ENCODE assay signal across 10 cellular contexts in the genomic region with DNA sequence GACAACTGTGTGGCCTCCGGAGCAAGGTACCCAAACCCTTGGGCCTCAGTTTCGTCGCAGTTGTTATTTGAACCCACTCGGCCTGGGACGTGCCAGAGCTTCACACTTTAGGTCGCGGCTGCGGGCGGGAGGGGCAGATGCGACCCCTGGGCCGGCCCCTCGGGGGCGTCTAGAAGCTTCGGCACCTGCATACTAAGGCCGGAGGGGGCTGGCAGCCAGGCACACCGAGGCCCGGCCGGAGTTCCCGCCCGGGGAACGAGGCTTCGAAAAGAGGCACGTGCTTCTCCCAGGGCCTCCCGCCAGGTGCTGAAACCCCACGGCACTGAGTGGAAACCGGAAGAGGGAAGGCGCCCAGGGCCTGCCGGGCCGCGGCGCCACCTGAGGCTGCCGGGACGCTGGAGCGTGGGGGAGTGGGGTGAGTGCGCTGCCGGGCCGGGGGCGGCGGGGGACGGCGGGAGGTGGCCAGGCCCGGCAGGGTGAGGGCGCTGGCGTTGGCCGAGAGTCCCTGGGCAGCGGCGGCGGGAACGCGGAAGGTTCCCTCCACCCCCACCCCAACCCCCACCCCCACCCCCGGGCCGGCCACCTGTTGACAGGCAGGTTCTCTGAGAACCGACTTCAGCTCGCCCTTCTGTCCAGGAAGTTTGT. TPM values are rescaled to one million over a fixed set of nuclear protein-coding genes. Genes with fewer than 3 reads are reported as not detected.
DNase-seq lines count a peak whose midpoint lies in the region; ATAC-seq and TF ChIP-seq lines count a peak whose summit lies in the region.
"Had no signal": no experiment of that assay in that cellular context is flagged by ENCODE, and none has a peak within 500 bp of the region (broad histone marks: within the 10 kb centered on the region; RNA-seq: fewer than 3 reads in every experiment).

No MANE protein-coding gene starts in this region.

- H3K36me3 ChIP-seq in SU-DHL-6 (ENCODE audit: low read length) = no peaks in the 10 kb centered on the region
- no peaks in the 10 kb centered on the region for H3K36me3 ChIP-seq in iPS-20b (ENCODE audit: insufficient read depth, low read depth, low read length)

- H3K9ac ChIP-seq in SU-DHL-6 (ENCODE audit: low read length) (no peak overlapping the region), iPS-20b (ENCODE audit: low read depth, low read length) (no peak overlapping the region)

- H3K36me3 Mint-ChIP-seq in activated CD4-positive, alpha-beta T cell treated with anti-CD3 and anti-CD28 coated beads, Interleukin-2, amount 10 ng/mL, durations not matched to agents 24 days and 14 days (ENCODE audit: low read depth) = peaks cover 13% of the 10 kb centered on the region

- H3K27me3 Mint-ChIP-seq in activated CD4-positive, alpha-beta T cell treated with anti-CD3 and anti-CD28 coated beads, Interleukin-2, amount 10 ng/mL, durations not matched to agents 24 days and 14 days = peaks cover 81% of the 10 kb centered on the region

- intact Hi-C loops in activated CD4-positive, alpha-beta T cell treated with anti-CD3 and anti-CD28 coated beads, Interleukin-2, amount 10 ng/mL, durations not matched to agents 24 days and 14 days (cut with micrococcal nuclease) = loop anchor here (10.0 kb wide), 1 partner anchor 355 kb away; the partner anchor contains the start of gene EHBP1

- no peak overlapping the region for H3K27ac ChIP-seq in SU-DHL-6 (ENCODE audit: low read depth, low read length)
- no peak overlapping the region for H3K27ac ChIP-seq in iPS-20b (ENCODE audit: low read length)
- peak overlapping the region in 8 of 21 experiments; percentile 33 to 72 (median 65) for H3K27ac ChIP-seq in skin epidermis

- no peaks in the 10 kb centered on the region for H3F3A ChIP-seq in SU-DHL-6 (ENCODE audit: insufficient read depth)

- peak overlapping the region; percentile 17 for H3K4me3 Mint-ChIP-seq in activated CD4-positive, alpha-beta T cell treated with anti-CD3 and anti-CD28 coated beads, Interleukin-2, amount 10 ng/mL, durations not matched to agents 24 days and 14 days

- H3K9me3 ChIP-seq in SU-DHL-6 (ENCODE audit: insufficient read depth, low read length) (no peaks in the 10 kb centered on the region), iPS-20b (ENCODE audit: insufficient read depth, low read depth, low read length) (peaks cover 5% of the 10 kb centered on the region; the same call in 1 of the 2 replicates)

- ATAC-seq in HG02610 (IDR thresholded peaks at IDR 0.05; ENCODE audit: unreplicated experiment) (no peak), HG03571 (IDR thresholded peaks at IDR 0.05; ENCODE audit: unreplicated experiment) (no peak)

- no peak for DNase-seq in activated CD4-positive, alpha-beta T cell treated with anti-CD3 and anti-CD28 coated beads, Interleukin-2, amount 10 ng/mL, durations not matched to agents 24 days and 14 days
- DNase-seq in activated CD4-positive, alpha-beta T cell treated with anti-CD3 and anti-CD28 coated beads, Interleukin-2, amount 50 U/mL, for 1 hour = no peak
- no peak for DNase-seq in SKM-1 (lab: John Stamatoyannopoulos, UW; ENCODE audit: unreplicated experiment)
- DNase-seq: foreskin melanocyte, NCI-H1105 had no signal

- H3K4me3 ChIP-seq in SU-DHL-6 (ENCODE audit: insufficient read depth, low read length, poor library complexity, severe bottlenecking) = no peak overlapping the region
- H3K4me3 ChIP-seq in iPS-20b (ENCODE audit: low read length) = peak overlapping the region; percentile 28; the same call in 1 of the 2 replicates
- H3K4me3 ChIP-seq in skin epidermis = peak overlapping the region; percentile 10 to 44 (median 21)

- H3K4me2 ChIP-seq in SU-DHL-6 (ENCODE audit: low read depth, low read length, poor library complexity, severe bottlenecking) = no peak overlapping the region

- peak overlapping the region; percentile 16 for H3K27ac Mint-ChIP-seq in activated CD4-positive, alpha-beta T cell treated with anti-CD3 and anti-CD28 coated beads, Interleukin-2, amount 10 ng/mL, durations not matched to agents 24 days and 14 days

- H3K79me2 ChIP-seq in SU-DHL-6 (ENCODE audit: insufficient read depth, low read length) = no peaks in the 10 kb centered on the region

- H3K9me2 ChIP-seq in SU-DHL-6 (replicated peaks; ENCODE audit: insufficient read depth, low read length) = no peaks in the 10 kb centered on the region

- H3K4me1 ChIP-seq in iPS-20b (ENCODE audit: insufficient read depth, low read length) = peaks cover 16% of the 10 kb centered on the region

- H3K4me1 Mint-ChIP-seq in activated CD4-positive, alpha-beta T cell treated with anti-CD3 and anti-CD28 coated beads, Interleukin-2, amount 10 ng/mL, durations not matched to agents 24 days and 14 days = peaks cover 31% of the 10 kb centered on the region

- no peak for TF ChIP-seq CTCF in SU-DHL-6 (IDR thresholded peaks at IDR 0.05; ENCODE audit: insufficient read depth, low read length, poor library complexity, severe bottlenecking)

- H2AFZ ChIP-seq in SU-DHL-6 (ENCODE audit: low read depth, low read length, severe bottlenecking) = peak overlapping the region; percentile 54

- peaks cover 18% of the 10 kb centered on the region for H3K9me3 Mint-ChIP-seq in activated CD4-positive, alpha-beta T cell treated with anti-CD3 and anti-CD28 coated beads, Interleukin-2, amount 10 ng/mL, durations not matched to agents 24 days and 14 days

- H3K27me3 ChIP-seq in SU-DHL-6 (ENCODE audit: low read length) (no peaks in the 10 kb centered on the region), iPS-20b (ENCODE audit: insufficient read depth, low read length) (peaks cover 100% of the 10 kb centered on the region)

- no peaks in the 10 kb centered on the region for H4K20me1 ChIP-seq in SU-DHL-6 (ENCODE audit: low read depth, low read length)

RNA-seq across cellular contexts. Expression of gene OTX1, which starts 8.9 kb away (rescaled TPM):
- total RNA-seq in activated CD4-positive, alpha-beta T cell treated with anti-CD3 and anti-CD28 coated beads, Interleukin-2, amount 10 ng/mL, durations not matched to agents 24 days and 14 days = not detected in 2 replicates
